ENCODE assay signal across 8 cellular contexts in genomic region chr3:10366681-10367101, GRCh38. TPM values are rescaled to one million over a fixed set of nuclear protein-coding genes. Genes with fewer than 3 reads are reported as not detected.
DNase-seq lines count a peak whose midpoint lies in the region; ATAC-seq and TF ChIP-seq lines count a peak whose summit lies in the region.

No MANE protein-coding gene starts in this region.

- H3K79me1 ChIP-seq in mesenchymal stem cell (replicated peaks; ENCODE audit: low read length, poor library complexity, severe bottlenecking): no peaks in the 10 kb centered on the region

- H2BK15ac ChIP-seq in mesenchymal stem cell (ENCODE audit: low read depth, poor library complexity, severe bottlenecking): peak overlapping the region; percentile 77

- no peaks in the 10 kb centered on the region for H3K27me3 ChIP-seq in AG04450 (ENCODE audit: control insufficient read depth, insufficient read depth, low read length)
- peaks cover 0 to under 1% of the 10 kb centered on the region in 2 experiments for H3K27me3 ChIP-seq in mesenchymal stem cell (ENCODE audit: control insufficient read depth in 1 of 2, insufficient read depth in 1 of 2, low read length in 2 of 2)

- 6% methylated on average over 7 of the region's 7 CpGs for WGBS in mesenchymal stem cell

- peaks cover 3% of the 10 kb centered on the region for H3K36me3 Mint-ChIP-seq in activated naive CD8-positive, alpha-beta T cell

- H3K14ac ChIP-seq in mesenchymal stem cell (ENCODE audit: low read length in 2 of 2): no peak overlapping the region

- DNase-seq in AG04450 (ENCODE audit: low read depth, low spot score) (peak; percentile 97), LoVo (ENCODE audit: low spot score) (peak; percentile 25), mesenchymal stem cell (peak; percentile 98), NCI-H2107 treated with DMSO at 0.1 percent for 48 hours (lab: John Stamatoyannopoulos, UW; ENCODE audit: unreplicated experiment) (no peak), NCI-H345 (lab: John Stamatoyannopoulos, UW) (no peak)

- H4K91ac ChIP-seq in mesenchymal stem cell (ENCODE audit: low read length): no peak overlapping the region

- H3K9ac ChIP-seq in mesenchymal stem cell (ENCODE audit: low read length): peak overlapping the region; percentile 22

- no peak overlapping the region for H2AFZ ChIP-seq in mesenchymal stem cell (ENCODE audit: low read depth, low read length)

- H3K4me2 ChIP-seq in mesenchymal stem cell (ENCODE audit: low read length, poor library complexity, severe bottlenecking): peak overlapping the region; percentile 49

- peak overlapping the region in 1 of 2 experiments; percentile 52 for H3K18ac ChIP-seq in mesenchymal stem cell (ENCODE audit: low read depth in 1 of 2, low read length in 2 of 2)

- no peak overlapping the region for H3K4me3 Mint-ChIP-seq in activated naive CD8-positive, alpha-beta T cell

- H3K4me3 ChIP-seq in AG04450 (ENCODE audit: low read depth, low read length) (no peak overlapping the region), mesenchymal stem cell (ENCODE audit: insufficient read depth in 1 of 2, low read depth in 1 of 2, low read length in 2 of 2) (no peak overlapping the region)

- H3K4ac ChIP-seq in mesenchymal stem cell (ENCODE audit: low read depth in 1 of 2, low read length in 2 of 2): peak overlapping the region in 1 of 2 experiments; percentile 14

- no peak overlapping the region for H2BK5ac ChIP-seq in mesenchymal stem cell (ENCODE audit: low read depth, low read length, poor library complexity, severe bottlenecking)

- ATAC-seq in GM19395 (IDR thresholded peaks at IDR 0.05; ENCODE audit: unreplicated experiment) (no peak), HG03139 (IDR thresholded peaks at IDR 0.05; ENCODE audit: unreplicated experiment) (no peak)

- H3K27ac Mint-ChIP-seq in activated naive CD8-positive, alpha-beta T cell: peak overlapping the region; percentile 43

- peaks cover 20% of the 10 kb centered on the region for H3K4me1 ChIP-seq in mesenchymal stem cell (ENCODE audit: control insufficient read depth, insufficient read depth, low read depth, low read length)

- no peaks in the 10 kb centered on the region for H3K36me3 ChIP-seq in mesenchymal stem cell (ENCODE audit: control insufficient read depth in 1 of 2, insufficient read depth in 2 of 2, low read depth in 1 of 2, low read length in 2 of 2)

- 0 out of 2 replicates have a peak, but pooled peaks have one; percentile 1 for TF ChIP-seq CTCF in AG04450 (IDR thresholded peaks at IDR 0.05; ENCODE audit: low read depth, low read length)

- H2BK12ac ChIP-seq in mesenchymal stem cell (ENCODE audit: low read length in 2 of 2): peak overlapping the region in 1 of 2 experiments; percentile 31

- H4K8ac ChIP-seq in mesenchymal stem cell (ENCODE audit: low read length): peak overlapping the region; percentile 30

- H3K27ac ChIP-seq in AG04450 (ENCODE audit: low read depth, low read length): peak overlapping the region; percentile 95
- peak overlapping the region; percentile 61 for H3K27ac ChIP-seq in mesenchymal stem cell (ENCODE audit: low read length, poor library complexity, severe bottlenecking)

- H2AK5ac ChIP-seq in mesenchymal stem cell (ENCODE audit: low read length, severe bottlenecking): no peak overlapping the region

- H3K4me1 Mint-ChIP-seq in activated naive CD8-positive, alpha-beta T cell (ENCODE audit: low read depth): peaks cover 25% of the 10 kb centered on the region

- H2BK120ac ChIP-seq in mesenchymal stem cell (ENCODE audit: low read depth, low read length): no peak overlapping the region

- POLR2A ChIA-PET in AG04450 (lab: Yijun Ruan, JAX): interaction anchor here (0.6 to 2.2 kb wide), 7 partner anchors 9 to 883 kb away, joined by 3 to 15 read pairs (median 4); partner anchors contain the start of gene SEC13

- peaks cover 3% of the 10 kb centered on the region for H3K27me3 Mint-ChIP-seq in activated naive CD8-positive, alpha-beta T cell

- no peak overlapping the region for H3K23ac ChIP-seq in mesenchymal stem cell (ENCODE audit: low read length in 2 of 2)

- CTCF ChIA-PET in AG04450 (lab: Charles Lee): interaction anchor here (0.7 to 2.3 kb wide), 6 partner anchors 9 to 372 kb away, joined by 3 to 16 read pairs (median 4); no protein-coding TSS in a partner anchor

- H3K9me3 ChIP-seq in AG04450 (ENCODE audit: control insufficient read depth, insufficient read depth, low read length) (peaks cover 8% of the 10 kb centered on the region), mesenchymal stem cell (ENCODE audit: control insufficient read depth, low read length) (peaks cover 7% of the 10 kb centered on the region)

- H3K9me3 Mint-ChIP-seq in activated naive CD8-positive, alpha-beta T cell (ENCODE audit: low read depth): no peaks in the 10 kb centered on the region

RNA-seq across cellular contexts. Expression of gene SEC13, which starts 45.8 kb away (rescaled TPM):
- 195 and 268 TPM in 2 replicates for polyA plus RNA-seq in AG04450 (2011; rRNA removed)
- polyA minus RNA-seq in AG04450 (2011; rRNA and poly(A)+ RNA removed): 380 and 487 TPM in 2 replicates
- 246 TPM for polyA plus RNA-seq in mesenchymal stem cell (2013, experiment 1 of 2)
- polyA plus RNA-seq in mesenchymal stem cell (2013, experiment 2 of 2): 245 TPM

Comparison
In these comparisons a context has a peak if more than half of its experiments do, and no peak if none do; other contexts are left out.
1. DNase-seq: peak in AG04450 (single experiment), LoVo (single experiment) and mesenchymal stem cell (single experiment); none in NCI-H2107 treated with DMSO at 0.1 percent for 48 hours (single experiment) and NCI-H345 (single experiment).